15 cellular contexts compared by ENCODE assay signal in genomic region chr16:50505714-50506542, GRCh38. TPM values are rescaled to one million over a fixed set of nuclear protein-coding genes. Genes with fewer than 3 reads are reported as not detected.
DNase-seq lines count a peak whose midpoint lies in the region; ATAC-seq and TF ChIP-seq lines count a peak whose summit lies in the region.
"Had no signal": no experiment of that assay in that cellular context is flagged by ENCODE, and none has a peak within 500 bp of the region (broad histone marks: within the 10 kb centered on the region; RNA-seq: fewer than 3 reads in every experiment).

No MANE protein-coding gene starts in this region.

- no peak for ATAC-seq in GM19397 (IDR thresholded peaks at IDR 0.05; ENCODE audit: unreplicated experiment)

- peaks cover 13% of the 10 kb centered on the region for H3K36me3 Mint-ChIP-seq in Caco-2 (ENCODE audit: insufficient read depth, unreplicated experiment)

- no peaks in the 10 kb centered on the region for H3K27me3 ChIP-seq in Caco-2 (replicated peaks; ENCODE audit: control insufficient read depth, insufficient read depth, low read length)
- H3K27me3 ChIP-seq: testis had no signal

- no TSS peak for BruUV-seq in Caco-2 (replicated peaks; lab: Mats Ljungman, UMichigan)

- H3K4me3 ChIP-seq in Caco-2 (ENCODE audit: low read depth, low read length) = peak overlapping the region; percentile 25
- H3K4me3 ChIP-seq: testis had no signal

- no peaks in the 10 kb centered on the region for H3K27me3 Mint-ChIP-seq in Caco-2 (ENCODE audit: insufficient read depth, unreplicated experiment)

- H3K9me3 ChIP-seq in Caco-2 = peaks cover 6% of the 10 kb centered on the region
- H3K9me3 ChIP-seq: testis had no signal

- peak overlapping the region; percentile 69 for H3K4me3 Mint-ChIP-seq in Caco-2 (ENCODE audit: unreplicated experiment)
- H3K4me3 Mint-ChIP-seq: T-helper 2 cell treated with Interferon-gamma antibody and Interleukin-4, amounts not matched to agents 5 μg/mL and 100 μg/mL, for 36 hours had no signal

- intact Hi-C loops in Caco-2 (cut with micrococcal nuclease; ENCODE audit: unreplicated experiment) = loop anchor here (1.0 to 2.0 kb wide), 2 partner anchors 15 to 38 kb away; no protein-coding TSS in a partner anchor

- CTCF ChIA-PET in Caco-2 (lab: Charles Lee) = interaction anchor here (0.8 to 2.1 kb wide), 3 partner anchors 131 to 300 kb away, joined by 3 to 7 read pairs (median 3); no protein-coding TSS in a partner anchor

- POLR2A ChIA-PET in Caco-2 (lab: Charles Lee) = interaction anchor here (0.5 to 1.0 kb wide), 3 partner anchors 8 to 253 kb away, joined by 3 to 5 read pairs (median 4); no protein-coding TSS in a partner anchor

- DNase-seq in Caco-2 (peak; percentile 81 to 85), ELR (ENCODE audit: low read depth) (peak; percentile 8), NCI-H524 (lab: John Stamatoyannopoulos, UW) (peak; percentile 97 to 98), iPS-NIHi11 (ENCODE audit: low spot score) (peak; percentile 35), Ammon's horn (ENCODE audit: low spot score) (no peak), NCI-H146 (lab: John Stamatoyannopoulos, UW) (no peak)
- DNase-seq: activated CD4-positive, alpha-beta T cell treated with anti-CD3 and anti-CD28 coated beads for 1 hour; activated naive CD4-positive, alpha-beta T cell treated with Interleukin-2 at 50 U/mL for 16 hours; KG1; NCI-H1436; stimulated activated CD4-positive, alpha-beta T cell treated with anti-CD3 and anti-CD28 coated beads, Interleukin-4, amount 100 ng/mL, for 1 hour; testis had no signal

- no peak for TF ChIP-seq CTCF in Caco-2 (IDR thresholded peaks at IDR 0.05; ENCODE audit: insufficient read depth in 1 of 2, low read depth in 1 of 2, low read length in 1 of 2, severe bottlenecking in 1 of 2, unreplicated experiment in 1 of 2)

- H3K4me1 Mint-ChIP-seq in Caco-2 (ENCODE audit: low read depth, unreplicated experiment) = peaks cover 28% of the 10 kb centered on the region

- H3K4me1 ChIP-seq in Caco-2 = peaks cover 35% of the 10 kb centered on the region
- H3K4me1 ChIP-seq: testis had no signal

- H3K27ac Mint-ChIP-seq in Caco-2 (ENCODE audit: unreplicated experiment) = peak overlapping the region; percentile 79
- H3K27ac Mint-ChIP-seq: T-helper 2 cell treated with Interferon-gamma antibody and Interleukin-4, amounts not matched to agents 5 μg/mL and 100 μg/mL, for 36 hours had no signal

- H3K36me3 ChIP-seq in Caco-2 (ENCODE audit: control insufficient read depth, insufficient read depth, low read length) = no peaks in the 10 kb centered on the region

- peaks cover 10% of the 10 kb centered on the region for H3K9me3 Mint-ChIP-seq in Caco-2 (ENCODE audit: unreplicated experiment)
- H3K9me3 Mint-ChIP-seq: T-helper 2 cell treated with Interferon-gamma antibody and Interleukin-4, amounts not matched to agents 5 μg/mL and 100 μg/mL, for 36 hours had no signal

RNA-seq across cellular contexts. Expression of gene NKD1, which starts 42.3 kb away (rescaled TPM):
- 37.9 and 54.9 TPM in 2 replicates for total RNA-seq in Caco-2 (2022)
- total RNA-seq: epithelial cell of proximal tubule had no signal

Comparison
In these comparisons a context has a peak if more than half of its experiments do, and no peak if none do; other contexts are left out.
1. DNase-seq: peak in Caco-2 (2 of 2), ELR (single experiment), NCI-H524 (2 of 2) and iPS-NIHi11 (single experiment); none in Ammon's horn (single experiment) and NCI-H146 (single experiment).